In genomic region chr19:50510700-50511068, GRCh38 we compare ENCODE assay signal across 8 cellular contexts. TPM values are rescaled to one million over a fixed set of nuclear protein-coding genes. Genes with fewer than 3 reads are reported as not detected.
DNase-seq lines count a peak whose midpoint lies in the region; ATAC-seq and TF ChIP-seq lines count a peak whose summit lies in the region.

No MANE protein-coding gene starts in this region.

- peaks cover 0 to 16% of the 10 kb centered on the region in 2 donors for H3K36me3 Mint-ChIP-seq in naive B cell

- peak overlapping the region; percentile 71 to 98 (median 94) for H3K4me3 Mint-ChIP-seq in naive B cell

- DNase-seq in NCI-H2029 (lab: John Stamatoyannopoulos, UW) (peak; percentile 45), NCI-H2029 treated with DMSO at 0.1 percent for 48 hours (lab: John Stamatoyannopoulos, UW) (no peak), NCI-H524 (lab: John Stamatoyannopoulos, UW) (peak; percentile 87 to 91), choroid plexus epithelial cell (ENCODE audit: low read depth) (peak; percentile 28), naive B cell (no peak), GM13977 (ENCODE audit: low spot score) (no peak), A172 (ENCODE audit: low spot score) (no peak)

- no peak for TF ChIP-seq CTCF in choroid plexus epithelial cell (conservative IDR thresholded peaks at IDR 0.05; ENCODE audit: low read depth, low read length)
- TF ChIP-seq CTCF in GM13977 (IDR thresholded peaks at IDR 0.05; ENCODE audit: extremely low read depth, insufficient read depth, missing control alignments): no peak

- in situ Hi-C loops in GM13977 (cut with MboI; ENCODE audit: low pct_unique_long_range_greater_than_20kb, low sequenced_read_pairs, unreplicated experiment): no loop called here

- H3K27ac Mint-ChIP-seq in naive B cell: peak overlapping the region; percentile 96 to 100 (median 99)

- H3K27me3 Mint-ChIP-seq in naive B cell: peaks cover 0 to 18% (median 17%) of the 10 kb centered on the region in 3 donors

- peak overlapping the region; percentile 90 for H3K4me3 ChIP-seq in choroid plexus epithelial cell (ENCODE audit: low read depth, low read length)

- H3K9me3 Mint-ChIP-seq in naive B cell: peaks cover 0 to 2% (median 0%) of the 10 kb centered on the region in 7 donors

- peaks cover 27 to 40% (median 30%) of the 10 kb centered on the region in 3 donors for H3K4me1 Mint-ChIP-seq in naive B cell

- ATAC-seq in naive B cell (ENCODE audit: low read depth in 2 of 2) (peak; percentile 38 to 40), GM18861 (IDR thresholded peaks at IDR 0.05; ENCODE audit: unreplicated experiment) (no peak)

RNA-seq across cellular contexts. Expression of gene JOSD2, which starts 0.3 kb away (rescaled TPM):
- 10 to 100 TPM in 5 of 6 donors, 1 to 10 TPM in 1; 9.8 to 20.7 (median 12.2) TPM for polyA plus RNA-seq in naive B cell (ENCODE audit: low read depth in 6 of 6)
- 38.4 and 44.4 TPM in 2 replicates for total RNA-seq in A172 (2014; rRNA removed; shearing (Covaris generic))

RNA-seq across cellular contexts. Expression of gene ASPDH, which starts 3.0 kb away (rescaled TPM):
- not detected for polyA plus RNA-seq in naive B cell (ENCODE audit: low read depth in 6 of 6)
- total RNA-seq in A172 (2014; rRNA removed; shearing (Covaris generic)): 0.36 TPM in 1 of 2 replicates, not detected in the other

RNA-seq across cellular contexts. Expression of gene GARIN5A, which starts 34.0 kb away (rescaled TPM):
- polyA plus RNA-seq in naive B cell (ENCODE audit: low read depth in 6 of 6): 1 to 10 TPM in 1 of 6 donors, under 1 TPM in 4, not detected in 1; 0.38 to 2.2 (median 0.50) TPM
- 1.6 TPM in 1 of 2 replicates, not detected in the other for total RNA-seq in A172 (2014; rRNA removed; shearing (Covaris generic))

RNA-seq across cellular contexts. Expression of gene EMC10, which starts 34.4 kb away (rescaled TPM):
- 10 to 100 TPM in 1 of 6 donors, 1 to 10 TPM in 5; 7.0 to 11.9 (median 8.6) TPM for polyA plus RNA-seq in naive B cell (ENCODE audit: low read depth in 6 of 6)
- total RNA-seq in A172 (2014; rRNA removed; shearing (Covaris generic)): 61.5 and 64.7 TPM in 2 replicates

RNA-seq across cellular contexts. Expression of gene LRRC4B, which starts 57.6 kb away (rescaled TPM):
- polyA plus RNA-seq in naive B cell (ENCODE audit: low read depth in 6 of 6): under 1 TPM in 1 of 6 donors, not detected in 5; 0.10 TPM
- 12.3 and 13.5 TPM in 2 replicates for total RNA-seq in A172 (2014; rRNA removed; shearing (Covaris generic))

Comparison
In these comparisons a context has a peak if more than half of its experiments do, and no peak if none do; other contexts are left out.
1. DNase-seq: peak in NCI-H2029 (single experiment), NCI-H524 (2 of 2) and choroid plexus epithelial cell (single experiment); none in NCI-H2029 treated with DMSO at 0.1 percent for 48 hours (single experiment), naive B cell (single experiment), GM13977 (single experiment) and A172 (single experiment).